11 cellular contexts compared by ENCODE assay signal in genomic region chr3:187042062-187042745, GRCh38.
DNase-seq lines count a peak whose midpoint lies in the region; ATAC-seq, FAIRE-seq and TF ChIP-seq lines count a peak whose summit lies in the region.
"Had no signal": no experiment of that assay in that cellular context is flagged by ENCODE, and none has a peak within 500 bp of the region (broad histone marks: within the 10 kb centered on the region; RNA-seq: fewer than 3 reads in every experiment).

No MANE protein-coding gene starts in this region.

- no TSS peak for BruUV-seq in GM12878 (replicated peaks; lab: Mats Ljungman, UMichigan)
- BruUV-seq in PC-9 (replicated peaks; lab: Mats Ljungman, UMichigan), result no TSS peak

- peak overlapping the region; percentile 95 for H3K27ac Mint-ChIP-seq in stimulated activated naive CD8-positive, alpha-beta T cell treated with anti-CD3 and anti-CD28 coated beads, Interleukin-15, Interleukin-2, amounts not matched to agents 100 ng/mL and 50 ng/mL, for 24 hours

- H3K27ac ChIP-seq in GM12878 (ENCODE audit: control insufficient read depth, insufficient read depth) (peak overlapping the region; percentile 90), PC-9 (no peak overlapping the region)
- H3K27ac ChIP-seq: KMS-11 had no signal

- no peak for TF ChIP-seq EP300 in GM12878 (IDR thresholded peaks at IDR 0.05; ENCODE audit: borderline replicate concordance in 1 of 2, control insufficient read depth in 1 of 2, low read depth in 2 of 2, low read length in 2 of 2)

- H3K27me3 Mint-ChIP-seq in stimulated activated naive CD8-positive, alpha-beta T cell treated with anti-CD3 and anti-CD28 coated beads, Interleukin-15, Interleukin-2, amounts not matched to agents 100 ng/mL and 50 ng/mL, for 24 hours, result no peaks in the 10 kb centered on the region

- H3F3A ChIP-seq in PC-9 (ENCODE audit: insufficient read depth, low read depth), result no peaks in the 10 kb centered on the region

- TF ChIP-seq RAD21 in GM12878 (IDR thresholded peaks at IDR 0.05; ENCODE audit: insufficient read depth, low read depth, low read length), result peak; percentile 1; the same call in 1 of the 2 replicates

- peak overlapping the region; percentile 37 for H3K9ac ChIP-seq in GM12878 (ENCODE audit: control insufficient read depth, insufficient read depth, low read length)
- H3K9ac ChIP-seq: KMS-11 had no signal

- H3K27me3 ChIP-seq in GM12878 (replicated peaks in 1 of 2; ENCODE audit: control insufficient read depth in 2 of 2, insufficient read depth in 2 of 2, low read length in 1 of 2), result no peaks in the 10 kb centered on the region
- H3K27me3 ChIP-seq in PC-9 (ENCODE audit: insufficient read depth, low read depth), result no peaks in the 10 kb centered on the region

- peaks cover 88% of the 10 kb centered on the region for H3K4me1 Mint-ChIP-seq in stimulated activated naive CD8-positive, alpha-beta T cell treated with anti-CD3 and anti-CD28 coated beads, Interleukin-15, Interleukin-2, amounts not matched to agents 100 ng/mL and 50 ng/mL, for 24 hours (ENCODE audit: low read depth)

- intact Hi-C loops in GM12878 (cut with micrococcal nuclease; ENCODE audit: unreplicated experiment), result no loop called here
- intact Hi-C loops in sciatic nerve (cut with DNase I), result no loop called here
- intact Hi-C loops in PC-9 (cut with micrococcal nuclease; ENCODE audit: unreplicated experiment), result no loop called here

- TF ChIP-seq CTCF in GM12878 (IDR thresholded peaks at IDR 0.05 in 2 of 3, conservative IDR thresholded peaks at IDR 0.05 in 1 of 3; ENCODE audit: control insufficient read depth in 2 of 3, extremely low read depth in 1 of 3, insufficient read depth in 1 of 3, low read depth in 3 of 3, low read length in 3 of 3) (no peak), GM10266 (IDR thresholded peaks at IDR 0.05; ENCODE audit: control insufficient read depth, insufficient read depth, low read depth, missing control alignments) (no peak), PC-9 (conservative IDR thresholded peaks at IDR 0.05) (no peak)

- H3K9me3 ChIP-seq in GM12878 (replicated peaks; ENCODE audit: control insufficient read depth, insufficient read depth, low read length), result 0 out of 3 replicates have a peak, but pooled peaks cover 2% of the 10 kb centered on the region
- no peaks in the 10 kb centered on the region for H3K9me3 ChIP-seq in PC-9 (ENCODE audit: insufficient read depth, low read depth)

- H3K36me3 Mint-ChIP-seq in stimulated activated naive CD8-positive, alpha-beta T cell treated with anti-CD3 and anti-CD28 coated beads, Interleukin-15, Interleukin-2, amounts not matched to agents 100 ng/mL and 50 ng/mL, for 24 hours (ENCODE audit: low read depth), result peaks cover 85% of the 10 kb centered on the region

- peak overlapping the region; percentile 5 for H3K4me2 ChIP-seq in GM12878 (ENCODE audit: control insufficient read depth, insufficient read depth)
- H3K4me2 ChIP-seq in PC-9, result no peak overlapping the region
- H3K4me2 ChIP-seq: KMS-11 had no signal

- WGBS in GM12878 (ENCODE audit: insufficient coverage, insufficient replicate concordance, low lambda C conversion rate, missing lambda C conversion rate), result 16% methylated on average over 7 of the region's 7 CpGs

- CTCF ChIA-PET in GM12878 (lab: Yijun Ruan, JAX), result interaction anchor here (1.5 to 4.8 kb wide), 2 partner anchors 8 to 15 kb away, joined by 3 to 23 read pairs; no protein-coding TSS in a partner anchor
- CTCF ChIA-PET in PC-9 (lab: Charles Lee), result no interaction called here

- SMC1A ChIA-PET in GM12878 (lab: Charles Lee; ENCODE audit: uncharacterized antibody, unreplicated experiment), result interaction anchor here (1.3 to 12.6 kb wide), 3 partner anchors 13 to 23 kb away, joined by 4 to 213 read pairs (median 7); no protein-coding TSS in a partner anchor

- in situ Hi-C loops in GM12878 (cut with MboI), result no loop called here

- FAIRE-seq in GM12878 (lab: Jason Lieb, UNC), result no peak
- FAIRE-seq: RCC 7860 had no signal

- H3K79me2 ChIP-seq in GM12878 (ENCODE audit: control insufficient read depth, insufficient read depth, low read length), result peaks cover 80% of the 10 kb centered on the region
- H3K79me2 ChIP-seq in PC-9 (ENCODE audit: low read depth), result no peaks in the 10 kb centered on the region

- H3K9me3 Mint-ChIP-seq in stimulated activated naive CD8-positive, alpha-beta T cell treated with anti-CD3 and anti-CD28 coated beads, Interleukin-15, Interleukin-2, amounts not matched to agents 100 ng/mL and 50 ng/mL, for 24 hours, result peaks cover 4% of the 10 kb centered on the region

- H3K4me1 ChIP-seq in GM12878 (ENCODE audit: control insufficient read depth, insufficient read depth, low read length), result peaks cover 59% of the 10 kb centered on the region
- no peaks in the 10 kb centered on the region for H3K4me1 ChIP-seq in PC-9 (replicated peaks; ENCODE audit: insufficient read depth)

- TF ChIP-seq POLR2A in GM12878 (IDR thresholded peaks at IDR 0.05; ENCODE audit: low read depth, low read length), result peak; percentile 30

- no peaks in the 10 kb centered on the region for H4K20me1 ChIP-seq in GM12878 (ENCODE audit: control insufficient read depth, insufficient read depth)
- no peaks in the 10 kb centered on the region for H4K20me1 ChIP-seq in PC-9 (ENCODE audit: insufficient read depth)

- H2AFZ ChIP-seq in GM12878 (ENCODE audit: control insufficient read depth, low read depth, low read length) (no peak overlapping the region), PC-9 (no peak overlapping the region)

- no peak for ATAC-seq in stimulated activated naive CD8-positive, alpha-beta T cell treated with anti-CD3 and anti-CD28 coated beads, Interleukin-15, Interleukin-2, amounts not matched to agents 100 U/mL and 50 U/mL, for 24 hours
- ATAC-seq in HG03196 (IDR thresholded peaks at IDR 0.05; ENCODE audit: unreplicated experiment) (peak; percentile 2), GM12878 (no peak), sciatic nerve (no peak)

- H3K4me3 ChIP-seq in GM12878, result 0 out of 2 replicates have a peak overlapping the region, but pooled peaks have one; percentile 29
- H3K4me3 ChIP-seq in PC-9, result no peak overlapping the region

- H3K9me2 ChIP-seq in PC-9 (ENCODE audit: insufficient read depth), result no peaks in the 10 kb centered on the region

- POLR2A ChIA-PET in GM12878 (lab: Charles Lee) (interaction anchor here (8.0 kb wide), 1 partner anchor 13 kb away, joined by 120 read pairs; no protein-coding TSS in a partner anchor), PC-9 (lab: Charles Lee; ENCODE audit: unreplicated experiment) (no interaction called here)

- RAD21 ChIA-PET in GM12878 (lab: Charles Lee; ENCODE audit: unreplicated experiment), result interaction anchor here (0.9 to 4.5 kb wide), 5 partner anchors 10 to 192 kb away, joined by 3 to 46 read pairs (median 7); no protein-coding TSS in a partner anchor

- DNase-seq in stimulated activated naive CD8-positive, alpha-beta T cell treated with anti-CD3 and anti-CD28 coated beads, Interleukin-15, Interleukin-2, amounts not matched to agents 100 U/mL and 50 U/mL, for 24 hours, result no peak
- no peak for DNase-seq in GM12878 (ENCODE audit: low read depth, low spot score)
- DNase-seq in sciatic nerve (ENCODE audit: low spot score), result no peak
- DNase-seq in NCI-H524 treated with DMSO at 0.1 percent for 48 hours (lab: John Stamatoyannopoulos, UW), result no peak
- no peak for DNase-seq in GM10266 (ENCODE audit: extremely low spot score)
- no peak for DNase-seq in PC-9
- DNase-seq: left cardiac atrium had no signal

- H3K36me3 ChIP-seq in GM12878 (ENCODE audit: control insufficient read depth in 2 of 2, insufficient read depth in 2 of 2, low read length in 1 of 2) (peaks cover 32 to 61% of the 10 kb centered on the region in 2 experiments), PC-9 (ENCODE audit: low read depth) (peaks cover 7% of the 10 kb centered on the region; the same call in 1 of the 2 replicates)

- peak overlapping the region; percentile 70 for H3K4me3 Mint-ChIP-seq in stimulated activated naive CD8-positive, alpha-beta T cell treated with anti-CD3 and anti-CD28 coated beads, Interleukin-15, Interleukin-2, amounts not matched to agents 100 ng/mL and 50 ng/mL, for 24 hours

TF ChIP-seq in GM12878, 131 proteins besides CTCF, POLR2A, EP300 and RAD21 (continues in another document):
- TF ChIP-seq IRF5 (IDR thresholded peaks at IDR 0.05; ENCODE audit: borderline replicate concordance), result no peak
- TF ChIP-seq E2F8 (IDR thresholded peaks at IDR 0.05; ENCODE audit: low read depth, partially characterized antibody), result no peak
- TF ChIP-seq HDGF (IDR thresholded peaks at IDR 0.05), result no peak
- TF ChIP-seq MTA3 (IDR thresholded peaks at IDR 0.05; ENCODE audit: borderline replicate concordance, low read length), result peak; percentile 75; the same call in 1 of the 2 replicates
